ENCODE assay signal across 27 cellular contexts in genomic region chr6:36276581-36277536, GRCh38. TPM values are rescaled to one million over a fixed set of nuclear protein-coding genes. Genes with fewer than 3 reads are reported as not detected.
"Had no signal": no experiment of that assay in that cellular context is flagged by ENCODE, and none has a peak within 500 bp of the region (broad histone marks: within the 10 kb centered on the region; RNA-seq: fewer than 3 reads in every experiment).

No MANE protein-coding gene starts in this region.

- H3K27ac ChIP-seq: ascending aorta, body of pancreas, VCaP had no signal

- H3K4me1 ChIP-seq: ascending aorta, body of pancreas had no signal

- H3K4me3 ChIP-seq: ascending aorta, body of pancreas had no signal

- DNase-seq: activated CD4-positive, alpha-beta memory T cell treated with anti-CD3 and anti-CD28 coated beads for 36 hours; activated CD4-positive, alpha-beta T cell treated with anti-CD3 and anti-CD28 coated beads, Interleukin-2, amount 10 ng/mL, durations not matched to agents 7 days and 5 days; activated CD4-positive, CD25-positive, alpha-beta regulatory T cell; activated CD8-positive, alpha-beta memory T cell treated with anti-CD3 and anti-CD28 coated beads for 24 hours; activated effector memory CD4-positive, alpha-beta T cell treated with anti-CD3 and anti-CD28 coated beads, Interleukin-2, amount 50 U/mL, for 16 hours; activated naive CD4-positive, alpha-beta T cell treated with Interleukin-2 at 50 U/mL for 16 hours; activated naive CD8-positive, alpha-beta T cell treated with anti-CD3 and anti-CD28 coated beads, Interleukin-2, amount 50 U/mL, for 24 hours; activated T-cell treated with anti-CD3 and anti-CD28 coated beads, Interleukin-2, amount 50 U/mL, for 4 hours; amniotic stem cell; body of pancreas; Karpas-422; NCI-H1105 treated with DMSO at 0.1 percent for 48 hours; NCI-H1436 treated with DMSO at 0.1 percent for 48 hours; NCI-H1930; NCI-H446; NCI-H526; NK-92 treated with Interleukin-12 subunit alpha and Interleukin-12 subunit beta, amount 100 ng/mL, for 24 hours; OCI-M1; RPMI8226; SK-N-SH; T-helper 1 cell had no signal

- H3K36me3 ChIP-seq: ascending aorta had no signal

- ATAC-seq: activated naive CD4-positive, alpha-beta T cell treated with anti-CD3 and anti-CD28 coated beads, Interleukin-2, amount 50 U/mL, for 72 hours; activated naive CD8-positive, alpha-beta T cell treated with anti-CD3 and anti-CD28 coated beads, Interleukin-2, amount 50 U/mL, for 24 hours; activated T-cell treated with anti-CD3 and anti-CD28 coated beads, Interleukin-2, amount 50 U/mL, for 4 hours; body of pancreas; Panc1; Right ventricle myocardium inferior had no signal

- H3K27me3 ChIP-seq: ascending aorta, body of pancreas had no signal

- H3K9me3 ChIP-seq: ascending aorta, body of pancreas, SK-N-SH had no signal

RNA-seq across cellular contexts. Expression of gene PNPLA1, which starts 7.0 kb away (rescaled TPM):
- total RNA-seq: activated CD4-positive, alpha-beta memory T cell treated with anti-CD3 and anti-CD28 coated beads for 36 hours; activated CD4-positive, alpha-beta T cell treated with anti-CD3 and anti-CD28 coated beads, Interleukin-2, amount 10 ng/mL, durations not matched to agents 7 days and 5 days; activated naive CD4-positive, alpha-beta T cell treated with anti-CD3 and anti-CD28 coated beads, Interleukin-2, amount 50 U/mL, for 72 hours; ascending aorta; body of pancreas; Right ventricle myocardium inferior; T-helper 2 cell treated with Interferon-gamma antibody and Interleukin-4, amounts not matched to agents 100 ng/mL and 5 ng/mL, for 36 hours had no signal

RNA-seq across cellular contexts. Expression of gene BNIP5, which starts 59.8 kb away (rescaled TPM):
- total RNA-seq: activated CD4-positive, alpha-beta memory T cell treated with anti-CD3 and anti-CD28 coated beads for 36 hours; activated CD4-positive, alpha-beta T cell treated with anti-CD3 and anti-CD28 coated beads, Interleukin-2, amount 10 ng/mL, durations not matched to agents 7 days and 5 days; activated naive CD4-positive, alpha-beta T cell treated with anti-CD3 and anti-CD28 coated beads, Interleukin-2, amount 50 U/mL, for 72 hours; activated T-cell treated with anti-CD3 and anti-CD28 coated beads, Interleukin-2, amount 50 U/mL, for 4 hours; ascending aorta; Right ventricle myocardium inferior; T-helper 2 cell treated with Interferon-gamma antibody and Interleukin-4, amounts not matched to agents 100 ng/mL and 5 ng/mL, for 36 hours had no signal
